In the genomic region with DNA sequence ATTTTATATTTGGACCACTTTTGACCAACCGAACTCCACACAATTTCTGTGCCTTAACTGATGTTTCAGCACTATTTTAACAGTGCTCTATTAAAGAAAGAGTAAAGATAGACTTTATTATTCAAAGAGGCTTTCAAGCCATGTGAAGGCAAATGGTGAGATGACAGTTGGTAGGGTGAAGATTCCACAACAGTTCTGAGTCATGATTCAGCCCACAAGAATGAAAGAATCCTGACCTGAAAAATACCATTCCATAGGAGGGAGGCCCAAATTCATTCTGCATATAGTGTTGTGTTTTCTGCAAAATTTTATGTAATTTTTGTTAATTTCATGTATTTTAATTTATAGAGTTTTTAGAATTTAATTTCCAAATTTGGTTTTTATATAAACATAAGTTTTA, we compare ENCODE assay signal across 23 cellular contexts.
DNase-seq lines count a peak whose midpoint lies in the region; ATAC-seq, FAIRE-seq and TF ChIP-seq lines count a peak whose summit lies in the region.
"Had no signal": no experiment of that assay in that cellular context is flagged by ENCODE, and none has a peak within 500 bp of the region (broad histone marks: within the 10 kb centered on the region; RNA-seq: fewer than 3 reads in every experiment).

No MANE protein-coding gene starts in this region.

- no peak overlapping the region for H3K4me3 ChIP-seq in choroid plexus epithelial cell (ENCODE audit: low read depth, low read length)
- H3K4me3 ChIP-seq in skeletal muscle cell (ENCODE audit: low read depth, low read length) = no peak overlapping the region
- no peak overlapping the region for H3K4me3 ChIP-seq in neuronal stem cell (ENCODE audit: low read length in 2 of 2)
- H3K4me3 ChIP-seq: esophagus squamous epithelium, thyroid gland had no signal

- ATAC-seq in GM19463 (IDR thresholded peaks at IDR 0.05; ENCODE audit: unreplicated experiment) = no peak
- ATAC-seq: stimulated activated memory B cell treated with anti-CD40 and anti-IgM and Interleukin-4, amounts not matched to agents 10 μg/mL and 1 μg/mL and 100 μg/mL, for 72 hours had no signal

- H4K91ac ChIP-seq in neuronal stem cell (ENCODE audit: low read depth, low read length, poor library complexity) = no peak overlapping the region

- no peak overlapping the region for H2BK12ac ChIP-seq in neuronal stem cell (ENCODE audit: low read length)

- H3K4ac ChIP-seq in neuronal stem cell (ENCODE audit: low read length) = no peak overlapping the region

- FAIRE-seq in RCC 7860 (lab: Jason Lieb, UNC) = peak; percentile 94
- FAIRE-seq: G401.6, GM19239, TTC549 had no signal

- no peak overlapping the region for H3K14ac ChIP-seq in neuronal stem cell (ENCODE audit: low read length)

- no peak overlapping the region for H3K27ac ChIP-seq in neuronal stem cell (replicated peaks; ENCODE audit: low read length)
- H3K27ac ChIP-seq: esophagus squamous epithelium, thyroid gland had no signal

- H3K23ac ChIP-seq in neuronal stem cell (ENCODE audit: low read depth, low read length, poor library complexity) = no peak overlapping the region

- no peak overlapping the region for H4K8ac ChIP-seq in neuronal stem cell (ENCODE audit: low read depth, low read length)

- no peak overlapping the region for H2AK5ac ChIP-seq in neuronal stem cell (ENCODE audit: low read depth, low read length)

- WGBS in neuronal stem cell (ENCODE audit: extremely low coverage in 2 of 2, insufficient read length in 2 of 2, insufficient replicate concordance in 1 of 2), 2 donors = no CpG with 5 or more reads among the region's 1 CpG

- no peak overlapping the region for H2BK15ac ChIP-seq in neuronal stem cell (ENCODE audit: low read length)

- no peak overlapping the region for H3K4me2 ChIP-seq in neuronal stem cell (ENCODE audit: insufficient read depth, low read length, poor library complexity, severe bottlenecking)

- no peak overlapping the region for H3K9ac ChIP-seq in neuronal stem cell (ENCODE audit: low read depth, low read length, poor library complexity)

- in situ Hi-C loops in GM13977 (cut with MboI; ENCODE audit: low pct_unique_long_range_greater_than_20kb, low sequenced_read_pairs, unreplicated experiment) = no loop called here

- H3K27me3 ChIP-seq in neuronal stem cell (ENCODE audit: control insufficient read depth in 3 of 3, insufficient read depth in 3 of 3, low read depth in 1 of 3, low read length in 3 of 3) = no peaks in the 10 kb centered on the region
- H3K27me3 ChIP-seq: esophagus squamous epithelium, thyroid gland had no signal

- no peaks in the 10 kb centered on the region for H3K9me3 ChIP-seq in neuronal stem cell (replicated peaks in 1 of 2; ENCODE audit: control insufficient read depth in 2 of 2, insufficient read depth in 1 of 2, low read depth in 1 of 2, low read length in 2 of 2)
- H3K9me3 ChIP-seq: esophagus squamous epithelium, thyroid gland had no signal

- DNase-seq in EL (peak; percentile 81), RCC 7860 (ENCODE audit: low spot score) (peak; percentile 68), choroid plexus epithelial cell (ENCODE audit: low read depth) (peak; percentile 70), skeletal muscle cell (ENCODE audit: low read depth) (peak; percentile 12), GM13977 (ENCODE audit: low spot score) (no peak), neuronal stem cell (ENCODE audit: low spot score) (no peak), SW480 (ENCODE audit: low spot score) (no peak)
- DNase-seq: activated CD4-positive, alpha-beta T cell treated with anti-CD3 and anti-CD28 coated beads for 48 hours; Calu3; central memory CD4-positive, alpha-beta T cell; effector CD4-positive, alpha-beta T cell; esophagus squamous epithelium; MM.1S; NCI-H146; nucleus accumbens; retina; stimulated activated CD4-positive, alpha-beta T cell treated with anti-CD3 and anti-CD28 coated beads, Interleukin-15, amount 100 ng/mL, for 24 hours; thyroid gland had no signal

- no peaks in the 10 kb centered on the region for H3K79me1 ChIP-seq in neuronal stem cell (ENCODE audit: low read depth, low read length)

- H2BK5ac ChIP-seq in neuronal stem cell (ENCODE audit: low read length) = no peak overlapping the region

- no peak overlapping the region for H2BK120ac ChIP-seq in neuronal stem cell (ENCODE audit: low read depth, low read length)

- no peak for TF ChIP-seq CTCF in choroid plexus epithelial cell (conservative IDR thresholded peaks at IDR 0.05; ENCODE audit: low read depth, low read length)
- TF ChIP-seq CTCF in GM13977 (IDR thresholded peaks at IDR 0.05; ENCODE audit: extremely low read depth, insufficient read depth, missing control alignments) = no peak

- no peak overlapping the region for H3K18ac ChIP-seq in neuronal stem cell (ENCODE audit: low read length)

- H2AFZ ChIP-seq in neuronal stem cell (ENCODE audit: low read length) = no peak overlapping the region

- H3K4me1 ChIP-seq in neuronal stem cell (ENCODE audit: control insufficient read depth in 2 of 2, insufficient read depth in 1 of 2, low read depth in 1 of 2, low read length in 2 of 2) = no peaks in the 10 kb centered on the region
- H3K4me1 ChIP-seq: esophagus squamous epithelium, thyroid gland had no signal

- H3K36me3 ChIP-seq in neuronal stem cell (replicated peaks in 1 of 2; ENCODE audit: control insufficient read depth in 2 of 2, insufficient read depth in 2 of 2, low read length in 2 of 2) = no peaks in the 10 kb centered on the region
- H3K36me3 ChIP-seq: esophagus squamous epithelium, thyroid gland had no signal

Comparison
In these comparisons a context has a peak if more than half of its experiments do, and no peak if none do; other contexts are left out.
1. DNase-seq: peak in EL (single experiment), RCC 7860 (single experiment), choroid plexus epithelial cell (single experiment) and skeletal muscle cell (single experiment); none in GM13977 (single experiment), neuronal stem cell (single experiment) and SW480 (single experiment).